In genomic region chr6:31422587-31422986, GRCh38 we compare ENCODE assay signal across 1 cellular context.
A peak's percentile ranks its signal among the peaks of the same experiment; 100 is the strongest.
TF ChIP-seq lines count a peak whose summit lies in the region.

No MANE protein-coding gene starts in this region.

TF ChIP-seq in HepG2, 621 proteins besides CTCF, POLR2A, EP300 and RAD21 (continued from another document):
- TF ChIP-seq ZBTB14 (CRISPR knock-in tag; IDR thresholded peaks at IDR 0.05) = no peak
- TF ChIP-seq ESRRA (CRISPR knock-in tag; IDR thresholded peaks at IDR 0.05; ENCODE audit: low read depth) = peak; percentile 47; the same call in 1 of the 2 replicates
- no peak for TF ChIP-seq ATRX (CRISPR knock-in tag; IDR thresholded peaks at IDR 0.05; ENCODE audit: borderline replicate concordance)
- TF ChIP-seq CCDC6 (CRISPR knock-in tag; IDR thresholded peaks at IDR 0.05) = no peak
- TF ChIP-seq ZBTB33 (CRISPR knock-in tag; IDR thresholded peaks at IDR 0.05) = peak; percentile 54; the same call in 1 of the 2 replicates
TF ChIP-seq in HepG2: peak in this region for 3.
